In the genomic region with DNA sequence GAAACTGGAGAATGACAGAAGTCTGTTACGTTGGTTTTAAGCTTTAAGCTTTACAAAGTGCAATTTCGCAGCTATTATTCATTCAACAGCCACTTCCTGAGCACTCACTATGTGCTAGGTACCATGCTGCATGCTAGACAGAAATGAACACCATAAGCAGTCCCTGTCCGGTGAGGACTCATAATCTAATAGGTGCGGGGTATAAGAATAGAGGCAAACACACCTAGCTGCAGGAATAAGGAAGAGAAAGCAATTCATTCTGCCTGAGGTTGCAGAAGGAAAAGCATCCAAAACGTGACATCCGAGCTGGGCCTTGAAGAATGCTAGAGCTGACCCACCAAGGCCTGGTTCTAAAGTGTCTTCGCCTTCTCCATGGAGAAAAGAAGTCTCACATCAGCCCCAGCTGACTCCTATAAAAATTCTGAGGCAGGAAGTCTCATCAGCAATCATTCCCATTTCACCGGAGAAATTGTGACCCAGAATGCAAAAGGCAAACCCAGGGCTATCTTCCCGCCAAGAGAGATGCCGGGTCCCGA, we compare ENCODE assay signal across 8 cellular contexts. TPM values are rescaled to one million over a fixed set of nuclear protein-coding genes. Genes with fewer than 3 reads are reported as not detected.
A peak's percentile ranks its signal among the peaks of the same experiment; 100 is the strongest.
DNase-seq lines count a peak whose midpoint lies in the region; ATAC-seq and TF ChIP-seq lines count a peak whose summit lies in the region.

No MANE protein-coding gene starts in this region.

- H3K9me3 Mint-ChIP-seq in activated naive CD8-positive, alpha-beta T cell treated with anti-CD3 and anti-CD28 coated beads, Interleukin-2, amount 50 U/mL, for 24 hours: no peaks in the 10 kb centered on the region

- peak; percentile 4 for ATAC-seq in HG02938 (IDR thresholded peaks at IDR 0.05; ENCODE audit: unreplicated experiment)
- no peak for ATAC-seq in activated naive CD8-positive, alpha-beta T cell treated with anti-CD3 and anti-CD28 coated beads, Interleukin-2, amount 50 U/mL, for 24 hours
- ATAC-seq in left colon: peak; percentile 14
- ATAC-seq in GM19023 (IDR thresholded peaks at IDR 0.05; ENCODE audit: unreplicated experiment): no peak
- ATAC-seq in HG03280 (IDR thresholded peaks at IDR 0.05; ENCODE audit: unreplicated experiment): no peak

- TF ChIP-seq CTCF in AG10803 (conservative IDR thresholded peaks at IDR 0.05; ENCODE audit: low read length): no peak
- TF ChIP-seq CTCF in thyroid gland (IDR thresholded peaks at IDR 0.05): no peak

- TF ChIP-seq POLR2A in thyroid gland (IDR thresholded peaks at IDR 0.05): no peak

- intact Hi-C loops in left colon (cut with DNase I, micrococcal nuclease): no loop called here
- intact Hi-C loops in thyroid gland (cut with DNase I): loop anchor here (10.0 kb wide), 1 partner anchor 54 kb away; the partner anchor contains the start of genes CDC26 and PRPF4

- H3K27me3 Mint-ChIP-seq in activated naive CD8-positive, alpha-beta T cell treated with anti-CD3 and anti-CD28 coated beads, Interleukin-2, amount 50 U/mL, for 24 hours: no peaks in the 10 kb centered on the region

- peak; percentile 6 for DNase-seq in AG10803 (ENCODE audit: low read depth)
- DNase-seq in activated naive CD8-positive, alpha-beta T cell treated with anti-CD3 and anti-CD28 coated beads, Interleukin-2, amount 50 U/mL, for 24 hours: no peak
- DNase-seq in left colon: peak; percentile 9 to 25
- no peak for DNase-seq in thyroid gland
- DNase-seq in DMS153 (lab: John Stamatoyannopoulos, UW): no peak

- peak overlapping the region; percentile 92 for H3K27ac Mint-ChIP-seq in activated naive CD8-positive, alpha-beta T cell treated with anti-CD3 and anti-CD28 coated beads, Interleukin-2, amount 50 U/mL, for 24 hours

- H3K27me3 ChIP-seq in thyroid gland: no peaks in the 10 kb centered on the region

- H3K4me3 Mint-ChIP-seq in activated naive CD8-positive, alpha-beta T cell treated with anti-CD3 and anti-CD28 coated beads, Interleukin-2, amount 50 U/mL, for 24 hours: peak overlapping the region; percentile 92

- WGBS in thyroid gland, 2 donors: 7% methylated on average over 11 of the region's 11 CpGs

- peaks cover 19 to 26% of the 10 kb centered on the region in 2 donors for H3K4me1 ChIP-seq in thyroid gland

- peak overlapping the region; percentile 89 for H3K4me3 ChIP-seq in AG10803 (ENCODE audit: low read length)
- peak overlapping the region; percentile 33 to 96 (median 77) for H3K4me3 ChIP-seq in thyroid gland (replicated peaks in 1 of 3)

- H3K36me3 Mint-ChIP-seq in activated naive CD8-positive, alpha-beta T cell treated with anti-CD3 and anti-CD28 coated beads, Interleukin-2, amount 50 U/mL, for 24 hours (ENCODE audit: low read depth): peaks cover 20% of the 10 kb centered on the region

- peak overlapping the region; percentile 50 to 78 (median 72) for H3K27ac ChIP-seq in thyroid gland

- no peaks in the 10 kb centered on the region for H3K36me3 ChIP-seq in thyroid gland

- peaks cover 47% of the 10 kb centered on the region for H3K4me1 Mint-ChIP-seq in activated naive CD8-positive, alpha-beta T cell treated with anti-CD3 and anti-CD28 coated beads, Interleukin-2, amount 50 U/mL, for 24 hours

- H3K9me3 ChIP-seq in thyroid gland: no peaks in the 10 kb centered on the region

RNA-seq across cellular contexts. Expression of gene FKBP15, which starts 0.5 kb away (rescaled TPM):
- total RNA-seq in left colon (10 to 100 TPM; 23.5 to 25.0 TPM), thyroid gland (10 to 100 TPM; 25.0 to 30.6 (median 29.1) TPM)

RNA-seq across cellular contexts. Expression of gene SLC31A1, which starts 0.8 kb away (rescaled TPM):
- total RNA-seq in left colon: 10 to 100 TPM; 34.5 to 55.8 TPM
- 10 to 100 TPM; 12.0 to 21.6 (median 19.5) TPM for total RNA-seq in thyroid gland

RNA-seq across cellular contexts. Expression of gene CDC26, which starts 54.8 kb away (rescaled TPM):
- total RNA-seq in left colon (10 to 100 TPM; 23.6 to 25.6 TPM), thyroid gland (10 to 100 TPM; 23.0 to 73.5 (median 38.3) TPM)

RNA-seq across cellular contexts. Expression of gene PRPF4, which starts 54.9 kb away (rescaled TPM):
- total RNA-seq in left colon (10 to 100 TPM; 12.0 to 13.6 TPM), thyroid gland (10 to 100 TPM; 17.7 to 25.8 (median 21.7) TPM)

Comparison
In these comparisons a context has a peak if more than half of its experiments do, and no peak if none do; other contexts are left out.
1. DNase-seq: peak in AG10803 (single experiment) and left colon (2 of 2); none in activated naive CD8-positive, alpha-beta T cell treated with anti-CD3 and anti-CD28 coated beads, Interleukin-2, amount 50 U/mL, for 24 hours (single experiment), thyroid gland (0 of 2) and DMS153 (single experiment).
2. ATAC-seq: peak in HG02938 (single experiment) and left colon (single experiment); none in activated naive CD8-positive, alpha-beta T cell treated with anti-CD3 and anti-CD28 coated beads, Interleukin-2, amount 50 U/mL, for 24 hours (single experiment), GM19023 (single experiment) and HG03280 (single experiment).